In genomic region chr15:35876762-35877161, GRCh38 we compare ENCODE assay signal across 26 cellular contexts.
DNase-seq lines count a peak whose midpoint lies in the region; ATAC-seq and TF ChIP-seq lines count a peak whose summit lies in the region.
"Had no signal": no experiment of that assay in that cellular context is flagged by ENCODE, and none has a peak within 500 bp of the region (broad histone marks: within the 10 kb centered on the region; RNA-seq: fewer than 3 reads in every experiment).

No MANE protein-coding gene starts in this region.

- H4K8ac ChIP-seq in mesenchymal stem cell (ENCODE audit: low read length), result peak overlapping the region; percentile 50

- POLR2A ChIA-PET in SK-N-SH (lab: Yijun Ruan, JAX), result no interaction called here

- H2BK120ac ChIP-seq in mesenchymal stem cell (ENCODE audit: low read depth, low read length), result no peak overlapping the region

- 0 out of 2 replicates have a peak overlapping the region, but pooled peaks have one; percentile 5 for H2AFZ ChIP-seq in GM23248
- no peak overlapping the region for H2AFZ ChIP-seq in SK-N-SH (ENCODE audit: low read depth)
- no peak overlapping the region for H2AFZ ChIP-seq in mesenchymal stem cell (ENCODE audit: low read depth, low read length)
- H2AFZ ChIP-seq: PC-9 had no signal

- no peak for ATAC-seq in GM19351 (IDR thresholded peaks at IDR 0.05; ENCODE audit: unreplicated experiment)

- H2BK5ac ChIP-seq in mesenchymal stem cell (ENCODE audit: low read depth, low read length, poor library complexity, severe bottlenecking), result no peak overlapping the region

- no peak for TF ChIP-seq EP300 in SK-N-SH (IDR thresholded peaks at IDR 0.05; ENCODE audit: borderline replicate concordance in 1 of 2, low read depth in 1 of 2, low read length in 1 of 2)

- H3K36me3 ChIP-seq in GM23248 (ENCODE audit: low read depth) (no peaks in the 10 kb centered on the region), SK-N-SH (replicated peaks in 1 of 2; ENCODE audit: control insufficient read depth in 1 of 2, insufficient read depth in 2 of 2, low read length in 1 of 2) (no peaks in the 10 kb centered on the region), mesenchymal stem cell (ENCODE audit: control insufficient read depth in 1 of 2, insufficient read depth in 2 of 2, low read depth in 1 of 2, low read length in 2 of 2) (no peaks in the 10 kb centered on the region), vagina (no peaks in the 10 kb centered on the region)
- H3K36me3 ChIP-seq: SJSA1 had no signal

- H3K79me1 ChIP-seq in mesenchymal stem cell (replicated peaks; ENCODE audit: low read length, poor library complexity, severe bottlenecking), result no peaks in the 10 kb centered on the region

- DNase-seq in AG08395 (ENCODE audit: low spot score), result peak; percentile 11
- no peak for DNase-seq in GM23248
- DNase-seq in SK-N-SH, result no peak
- no peak for DNase-seq in mesenchymal stem cell
- no peak for DNase-seq in vagina (ENCODE audit: extremely low spot score in 2 of 2)
- DNase-seq in caudate nucleus (lab: John Stamatoyannopoulos, UW), result no peak
- DNase-seq: CD8-positive, alpha-beta memory T cell; DMS 273 treated with DMSO at 0.1 percent for 48 hours; DMS79; EL; GDM1; IMR-90; KG1; MM.1S; NCI-H1436; NCI-H187; NCI-H2081 treated with DMSO at 0.1 percent for 48 hours; NCI-H2171; NCI-H226; NCI-H510A treated with DMSO at 0.1 percent for 48 hours; NCI-H82; PC-9; Right ventricle myocardium superior had no signal

- CTCF ChIA-PET in SK-N-SH (lab: Yijun Ruan, JAX), result no interaction called here

- H3F3A ChIP-seq in GM23248 (ENCODE audit: insufficient read depth) (0 out of 2 replicates have a peak, but pooled peaks cover 4% of the 10 kb centered on the region), SK-N-SH (replicated peaks; ENCODE audit: insufficient read depth) (no peaks in the 10 kb centered on the region)

- H3K27me3 ChIP-seq in GM23248 (replicated peaks; ENCODE audit: insufficient read depth) (no peaks in the 10 kb centered on the region), SK-N-SH (ENCODE audit: insufficient read depth) (no peaks in the 10 kb centered on the region), mesenchymal stem cell (ENCODE audit: control insufficient read depth in 1 of 2, insufficient read depth in 1 of 2, low read length in 2 of 2) (no peaks in the 10 kb centered on the region), vagina (no peaks in the 10 kb centered on the region)
- H3K27me3 ChIP-seq: SJSA1 had no signal

- H3K9me3 ChIP-seq in GM23248 (ENCODE audit: low read depth), result no peaks in the 10 kb centered on the region
- H3K9me3 ChIP-seq in SK-N-SH, result no peaks in the 10 kb centered on the region
- no peaks in the 10 kb centered on the region for H3K9me3 ChIP-seq in mesenchymal stem cell (ENCODE audit: control insufficient read depth, low read length)
- no peaks in the 10 kb centered on the region for H3K9me3 ChIP-seq in vagina
- H3K9me3 ChIP-seq: SJSA1 had no signal

- no peak overlapping the region for H3K23ac ChIP-seq in mesenchymal stem cell (ENCODE audit: low read length in 2 of 2)

- H3K4me2 ChIP-seq in GM23248 (ENCODE audit: unreplicated experiment) (no peak overlapping the region), SK-N-SH (no peak overlapping the region), mesenchymal stem cell (ENCODE audit: low read length, poor library complexity, severe bottlenecking) (no peak overlapping the region)
- H3K4me2 ChIP-seq: PC-9 had no signal

- TF ChIP-seq RAD21 in SK-N-SH (IDR thresholded peaks at IDR 0.05; ENCODE audit: low read length), result no peak

- H3K9ac ChIP-seq in GM23248 (no peak overlapping the region), SK-N-SH (no peak overlapping the region), mesenchymal stem cell (ENCODE audit: low read length) (no peak overlapping the region)

- H3K9me2 ChIP-seq in GM23248 (ENCODE audit: insufficient read depth), result no peaks in the 10 kb centered on the region; the same call in 1 of the 2 replicates
- no peaks in the 10 kb centered on the region for H3K9me2 ChIP-seq in SK-N-SH

- H3K79me2 ChIP-seq in GM23248 (ENCODE audit: insufficient read depth) (no peaks in the 10 kb centered on the region), SK-N-SH (ENCODE audit: insufficient read depth) (no peaks in the 10 kb centered on the region)

- H4K20me1 ChIP-seq in GM23248 (ENCODE audit: insufficient read depth) (no peaks in the 10 kb centered on the region), SK-N-SH (ENCODE audit: insufficient read depth) (no peaks in the 10 kb centered on the region)

- H3K4me1 ChIP-seq in GM23248 (ENCODE audit: insufficient read depth) (peaks cover 4% of the 10 kb centered on the region; the same call in 1 of the 2 replicates), SK-N-SH (ENCODE audit: control insufficient read depth in 1 of 2, insufficient read depth in 2 of 2, low read depth in 1 of 2, low read length in 1 of 2) (peaks cover 0 to 6% of the 10 kb centered on the region in 2 experiments; a peak in 3 of 4 replicates), mesenchymal stem cell (ENCODE audit: control insufficient read depth, insufficient read depth, low read depth, low read length) (no peaks in the 10 kb centered on the region), vagina (no peaks in the 10 kb centered on the region)
- H3K4me1 ChIP-seq: SJSA1 had no signal

- no peak for TF ChIP-seq POLR2A in vagina (IDR thresholded peaks at IDR 0.05)

- no peak overlapping the region for H4K91ac ChIP-seq in mesenchymal stem cell (ENCODE audit: low read length)

- no peak overlapping the region for H3K4ac ChIP-seq in mesenchymal stem cell (ENCODE audit: low read depth in 1 of 2, low read length in 2 of 2)

- TF ChIP-seq CTCF in SK-N-SH (IDR thresholded peaks at IDR 0.05) (no peak), vagina (IDR thresholded peaks at IDR 0.05) (no peak)

- H3K4me3 ChIP-seq in GM23248 (no peak overlapping the region), SK-N-SH (ENCODE audit: low read depth in 2 of 2, low read length in 1 of 2) (no peak overlapping the region), mesenchymal stem cell (ENCODE audit: insufficient read depth in 1 of 2, low read depth in 1 of 2, low read length in 2 of 2) (no peak overlapping the region), vagina (no peak overlapping the region)
- H3K4me3 ChIP-seq: PC-9, SJSA1 had no signal

- H2BK15ac ChIP-seq in mesenchymal stem cell (ENCODE audit: low read depth, poor library complexity, severe bottlenecking), result no peak overlapping the region

- intact Hi-C loops in vagina (cut with DNase I), result no loop called here

- H3K18ac ChIP-seq in mesenchymal stem cell (ENCODE audit: low read depth in 1 of 2, low read length in 2 of 2), result no peak overlapping the region

- H3K27ac ChIP-seq in GM23248, result no peak overlapping the region
- H3K27ac ChIP-seq in SK-N-SH (ENCODE audit: low read depth in 2 of 2, low read length in 1 of 2), result peak overlapping the region in 1 of 2 experiments; percentile 50; a peak in 2 of 4 replicates
- H3K27ac ChIP-seq in mesenchymal stem cell (ENCODE audit: low read length, poor library complexity, severe bottlenecking), result no peak overlapping the region
- H3K27ac ChIP-seq in vagina, result no peak overlapping the region
- H3K27ac ChIP-seq in caudate nucleus (ENCODE audit: low read depth, low read length), result no peak overlapping the region
- H3K27ac ChIP-seq: C4-2B, PC-9, SJSA1 had no signal

- no peak overlapping the region for H2AK5ac ChIP-seq in mesenchymal stem cell (ENCODE audit: low read length, severe bottlenecking)

- in situ Hi-C loops in GM23248 (cut with MboI), result no loop called here

- WGBS in GM23248 (ENCODE audit: low coverage in 1 of 2, low lambda C conversion rate in 2 of 2, missing lambda C conversion rate in 2 of 2), 2 experiments, result 12 to 15% methylated on average over 4 of the region's 4 CpGs
- 90% methylated on average over 4 of the region's 4 CpGs for WGBS in SK-N-SH (ENCODE audit: low lambda C conversion rate)
- WGBS in mesenchymal stem cell, result 98% methylated on average over 3 of the region's 4 CpGs

- no peak overlapping the region for H2BK12ac ChIP-seq in mesenchymal stem cell (ENCODE audit: low read length in 2 of 2)

- H3K14ac ChIP-seq in mesenchymal stem cell (ENCODE audit: low read length in 2 of 2), result no peak overlapping the region

TF ChIP-seq in SK-N-SH, 30 proteins besides CTCF, POLR2A, EP300 and RAD21:
- TF ChIP-seq TCF12 (IDR thresholded peaks at IDR 0.05) (no peak), PBX3 (IDR thresholded peaks at IDR 0.05) (0 out of 2 replicates have a peak, but pooled peaks have one; percentile 10), TAF1 (IDR thresholded peaks at IDR 0.05; ENCODE audit: borderline replicate concordance, low read depth, low read length) (no peak), EZH2phosphoT487 (IDR thresholded peaks at IDR 0.05; ENCODE audit: borderline replicate concordance, low read depth) (no peak)
TF ChIP-seq in SK-N-SH: peak in this region for 1.
